ENCODE assay signal across 1 cellular context in genomic region chr19:35307990-35308389, GRCh38.
TF ChIP-seq lines count a peak whose summit lies in the region.

No MANE protein-coding gene starts in this region.

TF ChIP-seq in K562, 482 proteins besides CTCF, POLR2A, EP300 and RAD21:
- TF ChIP-seq CC2D1A (IDR thresholded peaks at IDR 0.05) = no peak
- TF ChIP-seq FUS (optimal IDR thresholded peaks at IDR 0.05; ENCODE audit: low read depth, low read length) = no peak
- TF ChIP-seq PCBP2 (IDR thresholded peaks at IDR 0.05; ENCODE audit: low read depth, low read length, poor library complexity, severe bottlenecking) = no peak
- no peak for TF ChIP-seq ZNF146 (CRISPR knock-in tag; IDR thresholded peaks at IDR 0.05; ENCODE audit: unreplicated experiment)
- TF ChIP-seq EGR1 (conservative IDR thresholded peaks at IDR 0.05) = no peak
- TF ChIP-seq CREB3 (tag; conservative IDR thresholded peaks at IDR 0.05; ENCODE audit: low read depth) = no peak
- TF ChIP-seq KAT7 (CRISPR knock-in tag; IDR thresholded peaks at IDR 0.05; ENCODE audit: borderline replicate concordance) = no peak
- TF ChIP-seq RAD51 (IDR thresholded peaks at IDR 0.05; ENCODE audit: borderline replicate concordance, low read depth) = no peak
- no peak for TF ChIP-seq ZNF696 (CRISPR knock-in tag; conservative IDR thresholded peaks at IDR 0.05)
- no peak for TF ChIP-seq POLR2AphosphoS5 (IDR thresholded peaks at IDR 0.05; ENCODE audit: control insufficient read depth, insufficient read depth, low read depth, low read length)
- TF ChIP-seq ZFP30 (CRISPR knock-in tag; IDR thresholded peaks at IDR 0.05; ENCODE audit: borderline replicate concordance) = no peak
- TF ChIP-seq NFRKB (IDR thresholded peaks at IDR 0.05; ENCODE audit: low read depth) = no peak
- TF ChIP-seq ATF3 (IDR thresholded peaks at IDR 0.05) = no peak
- no peak for TF ChIP-seq ATF3 (CRISPR knock-in tag; conservative IDR thresholded peaks at IDR 0.05)
- TF ChIP-seq ARID1B (IDR thresholded peaks at IDR 0.05) = no peak
- no peak for TF ChIP-seq HLTF (IDR thresholded peaks at IDR 0.05)
- TF ChIP-seq SRSF1 (IDR thresholded peaks at IDR 0.05; ENCODE audit: low read depth, low read length) = no peak
- no peak for TF ChIP-seq DDX20 (tag; IDR thresholded peaks at IDR 0.05; ENCODE audit: low read depth)
- no peak for TF ChIP-seq ESRRA (IDR thresholded peaks at IDR 0.05; ENCODE audit: borderline replicate concordance, low read depth)
- TF ChIP-seq CREBBP (IDR thresholded peaks at IDR 0.05; ENCODE audit: low read depth, low read length) = no peak
